ENCODE assay signal across 17 cellular contexts in the genomic region with DNA sequence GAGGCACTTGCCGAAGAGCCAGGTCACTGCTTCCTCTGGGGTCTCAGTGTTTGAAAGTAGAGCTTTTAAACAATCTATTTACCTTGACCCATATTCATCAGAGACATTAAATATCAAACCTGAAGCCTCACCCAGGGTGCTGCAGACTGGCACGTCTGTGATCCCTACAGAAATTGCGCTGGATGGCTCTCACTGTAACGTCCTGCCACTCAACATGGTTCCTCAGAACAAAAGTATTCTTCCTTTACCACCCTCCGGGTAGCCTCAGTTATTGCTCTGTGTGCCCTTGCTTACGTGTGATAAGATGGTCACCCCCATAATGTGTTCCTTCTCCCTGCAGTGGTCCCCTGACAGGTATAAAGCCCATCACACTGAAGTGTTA.
DNase-seq lines count a peak whose midpoint lies in the region; ATAC-seq and TF ChIP-seq lines count a peak whose summit lies in the region.
"Had no signal": no experiment of that assay in that cellular context is flagged by ENCODE, and none has a peak within 500 bp of the region (broad histone marks: within the 10 kb centered on the region; RNA-seq: fewer than 3 reads in every experiment).

No MANE protein-coding gene starts in this region.

- H3K27ac ChIP-seq in colonic mucosa (peak overlapping the region; percentile 44), skeletal muscle tissue (ENCODE audit: low read depth, low read length) (peak overlapping the region; percentile 77), esophagus squamous epithelium (no peak overlapping the region), ascending aorta (peak overlapping the region in 1 of 2 donors; percentile 51)
- H3K27ac ChIP-seq: parathyroid adenoma, SK-N-MC had no signal

- TF ChIP-seq POLR2A in esophagus squamous epithelium (IDR thresholded peaks at IDR 0.05), result no peak

- intact Hi-C loops in colonic mucosa (cut with DNase I), result no loop called here
- intact Hi-C loops in esophagus squamous epithelium (cut with DNase I), result no loop called here
- intact Hi-C loops in ascending aorta (cut with DNase I), result no loop called here

- in situ Hi-C loops in G401 (cut with HindIII; ENCODE audit: low sequenced_read_pairs), result no loop called here

- H3K9me3 ChIP-seq in colonic mucosa (no peaks in the 10 kb centered on the region), skeletal muscle tissue (ENCODE audit: control insufficient read depth in 3 of 3, low read length in 3 of 3) (no peaks in the 10 kb centered on the region), esophagus squamous epithelium (no peaks in the 10 kb centered on the region), ascending aorta (no peaks in the 10 kb centered on the region)

- TF ChIP-seq CTCF in colonic mucosa (IDR thresholded peaks at IDR 0.05), result no peak
- no peak for TF ChIP-seq CTCF in esophagus squamous epithelium (IDR thresholded peaks at IDR 0.05)
- no peak for TF ChIP-seq CTCF in ascending aorta (IDR thresholded peaks at IDR 0.05)

- DNase-seq in colonic mucosa, result no peak
- DNase-seq in esophagus squamous epithelium (lab: John Stamatoyannopoulos, UW), result no peak
- DNase-seq in G401 (ENCODE audit: low spot score), result no peak
- DNase-seq in ascending aorta (ENCODE audit: low spot score in 2 of 2), result no peak
- no peak for DNase-seq in putamen (ENCODE audit: low spot score)
- DNase-seq: activated CD4-positive, alpha-beta T cell treated with anti-CD3 and anti-CD28 coated beads for 1 hour; activated gamma-delta T cell treated with Interleukin-2 at 50 U/mL for 16 hours; CD4-positive, alpha-beta memory T cell; GOT3; NCI-H1436; stimulated activated CD4-positive, alpha-beta T cell treated with anti-CD3 and anti-CD28 coated beads, Interleukin-4, amount 100 ng/mL, for 24 hours had no signal

- peak overlapping the region in 1 of 2 donors; percentile 61 for H3K9ac ChIP-seq in colonic mucosa (ENCODE audit: low read depth in 2 of 2, low read length in 2 of 2)
- peak overlapping the region in 1 of 3 donors; percentile 19 for H3K9ac ChIP-seq in skeletal muscle tissue (ENCODE audit: low read depth in 1 of 3, low read length in 3 of 3)
- H3K9ac ChIP-seq: parathyroid adenoma had no signal

- H3K4me1 ChIP-seq in colonic mucosa, result no peaks in the 10 kb centered on the region
- H3K4me1 ChIP-seq in skeletal muscle tissue (ENCODE audit: control insufficient read depth in 3 of 3, insufficient read depth in 3 of 3, low read length in 3 of 3), result peaks cover 11 to 16% (median 14%) of the 10 kb centered on the region in 3 donors
- H3K4me1 ChIP-seq in esophagus squamous epithelium, result peaks cover 0 to 11% (median 0%) of the 10 kb centered on the region in 3 donors
- peaks cover 0 to 4% of the 10 kb centered on the region in 2 donors for H3K4me1 ChIP-seq in ascending aorta
- H3K4me1 ChIP-seq: parathyroid adenoma had no signal

- 87 to 89% methylated on average over 6 of the region's 6 CpGs for WGBS in esophagus squamous epithelium, 2 donors

- H3K36me3 ChIP-seq in colonic mucosa (no peaks in the 10 kb centered on the region), skeletal muscle tissue (ENCODE audit: control insufficient read depth in 3 of 3, insufficient read depth in 3 of 3, low read length in 3 of 3) (no peaks in the 10 kb centered on the region), esophagus squamous epithelium (no peaks in the 10 kb centered on the region), ascending aorta (no peaks in the 10 kb centered on the region)

- H3K4me3 ChIP-seq in colonic mucosa (no peak overlapping the region), skeletal muscle tissue (ENCODE audit: low read length in 3 of 3) (no peak overlapping the region), esophagus squamous epithelium (no peak overlapping the region), ascending aorta (no peak overlapping the region)
- H3K4me3 ChIP-seq: SK-N-MC had no signal

- ATAC-seq in GM19351 (IDR thresholded peaks at IDR 0.05; ENCODE audit: unreplicated experiment), result peak; percentile 9
- peak; percentile 13 for ATAC-seq in HG03159 (IDR thresholded peaks at IDR 0.05; ENCODE audit: unreplicated experiment)
- ATAC-seq: esophagus mucosa had no signal

- H3K27me3 ChIP-seq in colonic mucosa (no peaks in the 10 kb centered on the region), skeletal muscle tissue (ENCODE audit: control insufficient read depth in 3 of 3, insufficient read depth in 3 of 3, low read length in 3 of 3) (no peaks in the 10 kb centered on the region), esophagus squamous epithelium (no peaks in the 10 kb centered on the region), ascending aorta (no peaks in the 10 kb centered on the region)

Comparison
In these comparisons a context has a peak if more than half of its experiments do, and no peak if none do; other contexts are left out.
1. H3K27ac ChIP-seq: peak in colonic mucosa (single experiment) and skeletal muscle tissue (single experiment); none in esophagus squamous epithelium (0 of 4).